In genomic region chr3:183099026-183099837, GRCh38 we compare ENCODE assay signal across 1 cellular context.
A peak's percentile ranks its signal among the peaks of the same experiment; 100 is the strongest.
TF ChIP-seq lines count a peak whose summit lies in the region.

TSS of gene MCCC1 (minus strand) at chr3:183099496. CDS start at chr3:183099440, 56 bp downstream.

TF ChIP-seq in K562, 482 proteins besides CTCF, POLR2A, EP300 and RAD21 (continued from another document and continues in another):
- TF ChIP-seq SAFB (IDR thresholded peaks at IDR 0.05; ENCODE audit: borderline replicate concordance, low read depth, low read length): peak; percentile 63; the same call in 1 of the 2 replicates
- TF ChIP-seq MITF (IDR thresholded peaks at IDR 0.05): peak; percentile 61; the same call in 1 of the 2 replicates
- TF ChIP-seq DPF2 (IDR thresholded peaks at IDR 0.05): peak; percentile 54; the same call in 1 of the 2 replicates
- TF ChIP-seq ZNF511 (CRISPR knock-in tag; IDR thresholded peaks at IDR 0.05): no peak
- no peak for TF ChIP-seq RFX7 (CRISPR knock-in tag; IDR thresholded peaks at IDR 0.05)
- TF ChIP-seq MNT (conservative IDR thresholded peaks at IDR 0.05): peak; percentile 99 to 100
- peak in 1 of 2 experiments; percentile 42; a peak in 1 of 4 replicates for TF ChIP-seq TRIM24 (IDR thresholded peaks at IDR 0.05)
- TF ChIP-seq SMARCA4 (IDR thresholded peaks at IDR 0.05): 0 out of 2 replicates have a peak, but pooled peaks have one; percentile 14
- peak; percentile 72; the same call in 1 of the 2 replicates for TF ChIP-seq XRCC5 (IDR thresholded peaks at IDR 0.05; ENCODE audit: low read depth, low read length)
- no peak for TF ChIP-seq HEY1 (CRISPR knock-in tag; IDR thresholded peaks at IDR 0.05; ENCODE audit: borderline replicate concordance)
- 0 out of 2 replicates have a peak, but pooled peaks have one; percentile 15 for TF ChIP-seq TAF7 (tag; IDR thresholded peaks at IDR 0.05)
- no peak; the same call in 1 of the 2 replicates for TF ChIP-seq ESRRA (IDR thresholded peaks at IDR 0.05; ENCODE audit: borderline replicate concordance, low read depth)
- TF ChIP-seq EGR1 (conservative IDR thresholded peaks at IDR 0.05): peak; percentile 69
- TF ChIP-seq MYNN (IDR thresholded peaks at IDR 0.05): no peak
- no peak for TF ChIP-seq MYNN (CRISPR knock-in tag; IDR thresholded peaks at IDR 0.05)
- no peak for TF ChIP-seq TRIM25 (IDR thresholded peaks at IDR 0.05; ENCODE audit: borderline replicate concordance)
- TF ChIP-seq CREB1 (IDR thresholded peaks at IDR 0.05): peak; percentile 50
- TF ChIP-seq CREB1 (CRISPR knock-in tag; IDR thresholded peaks at IDR 0.05): peak; percentile 73
- TF ChIP-seq RBBP5 (IDR thresholded peaks at IDR 0.05; ENCODE audit: borderline replicate concordance, insufficient read depth, low read length, poor library complexity, severe bottlenecking): peak; percentile 94
- no peak for TF ChIP-seq ZNF668 (CRISPR knock-in tag; IDR thresholded peaks at IDR 0.05)
- no peak for TF ChIP-seq MAFG (tag; conservative IDR thresholded peaks at IDR 0.05)
- TF ChIP-seq NFATC3 (IDR thresholded peaks at IDR 0.05): no peak
- TF ChIP-seq ZBTB11 (CRISPR knock-in tag; IDR thresholded peaks at IDR 0.05): no peak
- no peak for TF ChIP-seq MCM5 (IDR thresholded peaks at IDR 0.05; ENCODE audit: low read depth)
- TF ChIP-seq U2AF1 (optimal IDR thresholded peaks at IDR 0.05; ENCODE audit: low read depth, low read length): no peak
- no peak for TF ChIP-seq THRA (IDR thresholded peaks at IDR 0.05)
- peak; percentile 61; the same call in 1 of the 2 replicates for TF ChIP-seq KLF1 (tag; IDR thresholded peaks at IDR 0.05)
- no peak for TF ChIP-seq FOXP4 (CRISPR knock-in tag; IDR thresholded peaks at IDR 0.05; ENCODE audit: borderline replicate concordance)
- TF ChIP-seq JUN (IDR thresholded peaks at IDR 0.05; ENCODE audit: borderline replicate concordance, low read depth, low read length): peak; percentile 58; the same call in 1 of the 2 replicates
- TF ChIP-seq JUN (CRISPR knock-in tag; IDR thresholded peaks at IDR 0.05; ENCODE audit: borderline replicate concordance): no peak
- no peak for TF ChIP-seq RNF219 (CRISPR knock-in tag; IDR thresholded peaks at IDR 0.05)
- TF ChIP-seq NFIC (IDR thresholded peaks at IDR 0.05): peak; percentile 58; the same call in 1 of the 2 replicates
- no peak for TF ChIP-seq MCM3 (IDR thresholded peaks at IDR 0.05)
- no peak for TF ChIP-seq JUNB (CRISPR knock-in tag; conservative IDR thresholded peaks at IDR 0.05)
- no peak for TF ChIP-seq ZNF146 (CRISPR knock-in tag; IDR thresholded peaks at IDR 0.05; ENCODE audit: unreplicated experiment)
- TF ChIP-seq FOXO4 (CRISPR knock-in tag; IDR thresholded peaks at IDR 0.05): no peak
- 0 out of 2 replicates have a peak, but pooled peaks have one; percentile 25 for TF ChIP-seq ZNF766 (CRISPR knock-in tag; conservative IDR thresholded peaks at IDR 0.05)
- TF ChIP-seq RBM22 (IDR thresholded peaks at IDR 0.05; ENCODE audit: low read depth, low read length, poor library complexity, severe bottlenecking): no peak
- TF ChIP-seq CREB5 (CRISPR knock-in tag; IDR thresholded peaks at IDR 0.05): no peak
- 0 out of 2 replicates have a peak, but pooled peaks have one; percentile 34 for TF ChIP-seq SMAD4 (CRISPR knock-in tag; conservative IDR thresholded peaks at IDR 0.05)
- no peak for TF ChIP-seq HSF4 (CRISPR knock-in tag; IDR thresholded peaks at IDR 0.05; ENCODE audit: borderline replicate concordance)
- TF ChIP-seq TGIF2 (CRISPR knock-in tag; IDR thresholded peaks at IDR 0.05): no peak
- peak; percentile 94 for TF ChIP-seq FOS (IDR thresholded peaks at IDR 0.05; ENCODE audit: extremely low read depth, insufficient read length)
- TF ChIP-seq ZNF785 (CRISPR knock-in tag; IDR thresholded peaks at IDR 0.05): no peak
- 0 out of 2 replicates have a peak, but pooled peaks have one; percentile 40 for TF ChIP-seq ZBTB2 (IDR thresholded peaks at IDR 0.05)
